27 cellular contexts compared by ENCODE assay signal in genomic region chr2:20080415-20080814, GRCh38.
"Had no signal": no experiment of that assay in that cellular context is flagged by ENCODE, and none has a peak within 500 bp of the region (broad histone marks: within the 10 kb centered on the region; RNA-seq: fewer than 3 reads in every experiment).

No MANE protein-coding gene starts in this region.

- H3K27ac Mint-ChIP-seq: activated B cell treated with CpG ODN at 0.5 μM for 24 hours; activated CD4-positive, alpha-beta T cell treated with anti-CD3 and anti-CD28 coated beads for 36 hours; activated naive CD8-positive, alpha-beta T cell treated with anti-CD3 and anti-CD28 coated beads for 36 hours; stimulated activated naive CD8-positive, alpha-beta T cell treated with anti-CD3 and anti-CD28 coated beads, Interleukin-15, Interleukin-2, amounts not matched to agents 100 ng/mL and 50 ng/mL, for 24 hours had no signal

- H3K9me3 Mint-ChIP-seq: activated B cell treated with CpG ODN at 0.5 μM for 24 hours; activated naive CD8-positive, alpha-beta T cell treated with anti-CD3 and anti-CD28 coated beads for 36 hours; central memory CD8-positive, alpha-beta T cell; stimulated activated naive CD8-positive, alpha-beta T cell treated with anti-CD3 and anti-CD28 coated beads, Interleukin-15, Interleukin-2, amounts not matched to agents 100 ng/mL and 50 ng/mL, for 24 hours had no signal

- H3K4me1 Mint-ChIP-seq: activated CD4-positive, alpha-beta T cell treated with anti-CD3 and anti-CD28 coated beads for 36 hours; activated naive CD8-positive, alpha-beta T cell treated with anti-CD3 and anti-CD28 coated beads for 36 hours; central memory CD8-positive, alpha-beta T cell had no signal

- H3K36me3 Mint-ChIP-seq: activated naive CD8-positive, alpha-beta T cell treated with anti-CD3 and anti-CD28 coated beads for 36 hours had no signal

- DNase-seq: activated B cell treated with CpG ODN at 0.5 μM for 24 hours; activated CD4-positive, alpha-beta T cell treated with anti-CD3 and anti-CD28 coated beads for 36 hours; activated CD4-positive, alpha-beta T cell treated with anti-CD3 and anti-CD28 coated beads, Interleukin-2, amount 50 U/mL, for 4 hours; activated CD8-positive, alpha-beta memory T cell treated with anti-CD3 and anti-CD28 coated beads for 24 hours; activated CD8-positive, alpha-beta memory T cell treated with anti-CD3 and anti-CD28 coated beads, Interleukin-2, amount 50 U/mL, for 4 hours; activated naive CD4-positive, alpha-beta T cell treated with Interleukin-2 at 50 U/mL for 16 hours; activated naive CD8-positive, alpha-beta T cell treated with anti-CD3 and anti-CD28 coated beads for 36 hours; activated T-cell treated with anti-CD3 and anti-CD28 coated beads, Interleukin-2, amount 50 U/mL, for 48 hours; esophagus squamous epithelium; gastrocnemius medialis; head of caudate nucleus; hypothalamus; left cardiac atrium; psoas muscle; stimulated activated CD4-positive, alpha-beta T cell treated with anti-CD3 and anti-CD28 coated beads, Interleukin-12 subunit alpha, Interleukin-12 subunit beta, amount 100 ng/mL, for 4 hours; stimulated activated CD4-positive, alpha-beta T cell treated with anti-CD3 and anti-CD28 coated beads, Interleukin-4, amount 100 ng/mL, for 4 hours; substantia nigra; T1000; tibial artery had no signal

- H3K4me1 ChIP-seq: gastrocnemius medialis, psoas muscle, right atrium auricular region, tibial artery had no signal

- FAIRE-seq: astrocyte, colon, islet of Langerhans had no signal

- H3K27me3 ChIP-seq: esophagus squamous epithelium, gastrocnemius medialis, ovary, right atrium auricular region, tibial artery had no signal

- H3K4me3 ChIP-seq: esophagus squamous epithelium, gastrocnemius medialis, ovary, psoas muscle, right atrium auricular region, tibial artery had no signal

- H3K27me3 Mint-ChIP-seq: activated CD4-positive, alpha-beta T cell treated with anti-CD3 and anti-CD28 coated beads for 36 hours had no signal

- H3K36me3 ChIP-seq: esophagus squamous epithelium, gastrocnemius medialis, ovary, right atrium auricular region, tibial artery had no signal

- ATAC-seq: activated CD4-positive, alpha-beta T cell treated with anti-CD3 and anti-CD28 coated beads for 36 hours; gastrocnemius medialis; left cardiac atrium; psoas muscle had no signal

- H3K4me3 Mint-ChIP-seq: activated B cell treated with CpG ODN at 0.5 μM for 24 hours; activated CD4-positive, alpha-beta T cell treated with anti-CD3 and anti-CD28 coated beads for 36 hours; activated naive CD8-positive, alpha-beta T cell treated with anti-CD3 and anti-CD28 coated beads for 36 hours; central memory CD8-positive, alpha-beta T cell; neural crest cell; stimulated activated naive CD8-positive, alpha-beta T cell treated with anti-CD3 and anti-CD28 coated beads, Interleukin-15, Interleukin-2, amounts not matched to agents 100 ng/mL and 50 ng/mL, for 24 hours had no signal

- H3K27ac ChIP-seq: esophagus squamous epithelium, gastrocnemius medialis, ovary, psoas muscle, right atrium auricular region, tibial artery had no signal

- H3K9me3 ChIP-seq: esophagus squamous epithelium, gastrocnemius medialis, ovary, psoas muscle, tibial artery had no signal
